Comparison of ENCODE assay signal across 13 cellular contexts in the genomic region with DNA sequence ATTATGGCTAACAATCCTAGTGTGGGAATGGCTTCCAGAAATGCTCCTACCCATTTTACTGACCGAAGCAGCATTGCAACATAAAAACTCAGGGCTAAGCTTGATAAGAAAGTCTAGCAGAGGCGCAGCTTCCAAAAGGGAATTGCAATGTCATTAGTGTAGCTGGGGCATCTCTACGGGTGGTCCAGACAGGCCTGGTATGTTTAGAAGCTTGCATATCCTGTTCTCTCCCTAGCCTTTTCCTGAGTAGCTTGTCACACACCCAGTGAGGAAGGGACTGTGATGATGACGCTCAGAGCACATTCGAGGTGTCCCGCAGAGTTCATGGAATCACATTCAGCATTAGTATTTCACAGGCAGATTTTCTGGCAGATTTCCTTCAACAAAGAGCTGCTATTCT. TPM values are rescaled to one million over a fixed set of nuclear protein-coding genes. Genes with fewer than 3 reads are reported as not detected.
DNase-seq lines count a peak whose midpoint lies in the region; ATAC-seq and TF ChIP-seq lines count a peak whose summit lies in the region.
"Had no signal": no experiment of that assay in that cellular context is flagged by ENCODE, and none has a peak within 500 bp of the region (broad histone marks: within the 10 kb centered on the region; RNA-seq: fewer than 3 reads in every experiment).

No MANE protein-coding gene starts in this region.

- 61 to 64% methylated on average over 6 of the region's 6 CpGs for WGBS in aorta, 2 donors

- H3K36me3 Mint-ChIP-seq in type B pancreatic cell = no peaks in the 10 kb centered on the region

- no peak overlapping the region for H3K27ac Mint-ChIP-seq in type B pancreatic cell

- intact Hi-C loops in aorta (cut with DNase I) = no loop called here

- H3K4me3 ChIP-seq in HUES6 (ENCODE audit: low read depth, low read length) (peak overlapping the region; percentile 25; the same call in 1 of the 2 replicates), choroid plexus epithelial cell (ENCODE audit: low read depth, low read length) (no peak overlapping the region), aorta (ENCODE audit: low read length in 2 of 2) (no peak overlapping the region)
- H3K4me3 ChIP-seq: gastroesophageal sphincter had no signal

- no peaks in the 10 kb centered on the region for H3K27me3 ChIP-seq in HUES6 (ENCODE audit: control insufficient read depth, insufficient read depth, low read length)
- H3K27me3 ChIP-seq in aorta (ENCODE audit: control insufficient read depth in 1 of 2, insufficient read depth in 2 of 2, low read length in 1 of 2) = no peaks in the 10 kb centered on the region
- H3K27me3 ChIP-seq: gastroesophageal sphincter had no signal

- H3K9me3 ChIP-seq in HUES6 (ENCODE audit: control insufficient read depth, insufficient read depth, low read depth, low read length) (no peaks in the 10 kb centered on the region), aorta (ENCODE audit: control insufficient read depth, low read length) (no peaks in the 10 kb centered on the region)
- H3K9me3 ChIP-seq: gastroesophageal sphincter had no signal

- H3K9me3 Mint-ChIP-seq in type B pancreatic cell = no peaks in the 10 kb centered on the region

- TF ChIP-seq CTCF in choroid plexus epithelial cell (conservative IDR thresholded peaks at IDR 0.05; ENCODE audit: low read depth, low read length) = no peak
- TF ChIP-seq CTCF in type B pancreatic cell (conservative IDR thresholded peaks at IDR 0.05) = no peak

- H3K36me3 ChIP-seq in HUES6 (ENCODE audit: control insufficient read depth, insufficient read depth, low read length) (no peaks in the 10 kb centered on the region), aorta (ENCODE audit: control insufficient read depth in 1 of 2, insufficient read depth in 2 of 2, low read length in 1 of 2) (no peaks in the 10 kb centered on the region)
- H3K36me3 ChIP-seq: gastroesophageal sphincter had no signal

- peak overlapping the region; percentile 76 for H3K9ac ChIP-seq in HUES6 (ENCODE audit: low read length)

- no peaks in the 10 kb centered on the region for H3K27me3 Mint-ChIP-seq in type B pancreatic cell

- H3K4me1 ChIP-seq in HUES6 (ENCODE audit: control insufficient read depth, insufficient read depth, low read length) (peaks cover 58% of the 10 kb centered on the region), aorta (ENCODE audit: control insufficient read depth in 1 of 2, insufficient read depth in 2 of 2, low read length in 2 of 2) (no peaks in the 10 kb centered on the region)

- no peak overlapping the region for H3K4me3 Mint-ChIP-seq in type B pancreatic cell

- peak; percentile 67 for ATAC-seq in aorta (ENCODE audit: low FRiP score)
- no peak for ATAC-seq in HG02970 (IDR thresholded peaks at IDR 0.05; ENCODE audit: low FRiP score, unreplicated experiment)
- ATAC-seq: gastroesophageal sphincter had no signal

- no peaks in the 10 kb centered on the region for H3K4me1 Mint-ChIP-seq in type B pancreatic cell (ENCODE audit: unreplicated experiment)

- DNase-seq in choroid plexus epithelial cell (ENCODE audit: low read depth) (peak; percentile 92), iPS-NIHi7 (ENCODE audit: extremely low spot score) (peak; percentile 86), aorta (peak in 1 of 2 donors; percentile 42), NCI-H1694 (lab: John Stamatoyannopoulos, UW) (no peak), type B pancreatic cell (ENCODE audit: extremely low spot score, unreplicated experiment) (no peak)
- DNase-seq: activated CD4-positive, alpha-beta T cell treated with anti-CD3 and anti-CD28 coated beads, Interleukin-2, amount 50 U/mL, for 4 hours; activated naive CD4-positive, alpha-beta T cell treated with anti-CD3 and anti-CD28 coated beads, Interleukin-2, amount 50 U/mL, for 16 hours; mammary epithelial cell; NCI-H1092; substantia nigra had no signal

- H3K27ac ChIP-seq in HUES6 (ENCODE audit: low read depth, low read length) = peak overlapping the region; percentile 93
- H3K27ac ChIP-seq in aorta (ENCODE audit: low read depth in 1 of 2, low read length in 2 of 2) = no peak overlapping the region
- H3K27ac ChIP-seq: gastroesophageal sphincter had no signal

RNA-seq across cellular contexts. Expression of gene COL5A2, which starts 38.0 kb away (rescaled TPM):
- total RNA-seq in aorta (100 to 1,000 TPM in 1 of 2 donors, 10 to 100 TPM in 1; 81.0 to 115 TPM), type B pancreatic cell (ENCODE audit: low replicate concordance) (38.5 and 137 TPM in 2 replicates)
- polyA plus RNA-seq in aorta = 100 to 1,000 TPM in 1 of 2 donors, 10 to 100 TPM in 1; 13.3 to 131 TPM

Comparison
In these comparisons a context has a peak if more than half of its experiments do, and no peak if none do; other contexts are left out.
1. DNase-seq: peak in choroid plexus epithelial cell (single experiment) and iPS-NIHi7 (single experiment); none in NCI-H1694 (single experiment) and type B pancreatic cell (single experiment).